In genomic region chr6:108168980-108169800, GRCh38 we compare ENCODE assay signal across 11 cellular contexts. TPM values are rescaled to one million over a fixed set of nuclear protein-coding genes. Genes with fewer than 3 reads are reported as not detected.
DNase-seq lines count a peak whose midpoint lies in the region; ATAC-seq lines count a peak whose summit lies in the region.
"Had no signal": no experiment of that assay in that cellular context is flagged by ENCODE, and none has a peak within 500 bp of the region (broad histone marks: within the 10 kb centered on the region; RNA-seq: fewer than 3 reads in every experiment).

No MANE protein-coding gene starts in this region.

- no peak for ATAC-seq in CD4-positive, CD25-positive, alpha-beta regulatory T cell (ENCODE audit: low read depth in 2 of 2)
- peak; percentile 40 for ATAC-seq in central memory CD8-positive, alpha-beta T cell (replicated peaks; ENCODE audit: extremely low read depth, poor library complexity, severe bottlenecking)
- peak; percentile 34 to 37 for ATAC-seq in natural killer cell treated with Interleukin-12 subunit alpha and Interleukin-12 subunit beta and Interleukin-15 and Interleukin-18, amount 100 ng/mL, for 72 hours
- ATAC-seq in HG02571 (IDR thresholded peaks at IDR 0.05; ENCODE audit: unreplicated experiment) (no peak), GM19395 (IDR thresholded peaks at IDR 0.05; ENCODE audit: unreplicated experiment) (no peak)

- under 1% methylated on average over 42 of the region's 44 CpGs for WGBS in HUES64

- H3K27ac Mint-ChIP-seq in CD4-positive, CD25-positive, alpha-beta regulatory T cell = peak overlapping the region in 1 of 3 donors; percentile 63
- no peak overlapping the region for H3K27ac Mint-ChIP-seq in central memory CD8-positive, alpha-beta T cell (ENCODE audit: low read depth)
- no peak overlapping the region for H3K27ac Mint-ChIP-seq in natural killer cell treated with Interleukin-12 subunit alpha and Interleukin-12 subunit beta and Interleukin-15 and Interleukin-18, amount 100 ng/mL, for 72 hours
- H3K27ac Mint-ChIP-seq: mesothelial cell of epicardium had no signal

- peaks cover 0 to 5% (median 0%) of the 10 kb centered on the region in 7 donors for H3K9me3 Mint-ChIP-seq in CD4-positive, CD25-positive, alpha-beta regulatory T cell
- no peaks in the 10 kb centered on the region for H3K9me3 Mint-ChIP-seq in central memory CD8-positive, alpha-beta T cell
- no peaks in the 10 kb centered on the region for H3K9me3 Mint-ChIP-seq in natural killer cell treated with Interleukin-12 subunit alpha and Interleukin-12 subunit beta and Interleukin-15 and Interleukin-18, amount 100 ng/mL, for 72 hours
- H3K9me3 Mint-ChIP-seq: mesothelial cell of epicardium had no signal

- H3K27ac ChIP-seq in CD4-positive, CD25-positive, alpha-beta regulatory T cell (ENCODE audit: insufficient read depth, low read length, poor library complexity, severe bottlenecking) = no peak overlapping the region
- H3K27ac ChIP-seq in HUES64 (ENCODE audit: low read depth, low read length) = no peak overlapping the region

- H3K4me3 ChIP-seq in CD4-positive, CD25-positive, alpha-beta regulatory T cell (ENCODE audit: low read depth, low read length) = no peak overlapping the region
- peak overlapping the region; percentile 22; the same call in 1 of the 2 replicates for H3K4me3 ChIP-seq in HUES64 (ENCODE audit: low read length)

- H3K36me3 Mint-ChIP-seq in CD4-positive, CD25-positive, alpha-beta regulatory T cell = no peaks in the 10 kb centered on the region
- peaks cover 5% of the 10 kb centered on the region for H3K36me3 Mint-ChIP-seq in central memory CD8-positive, alpha-beta T cell (ENCODE audit: insufficient read depth)
- H3K36me3 Mint-ChIP-seq in natural killer cell treated with Interleukin-12 subunit alpha and Interleukin-12 subunit beta and Interleukin-15 and Interleukin-18, amount 100 ng/mL, for 72 hours = no peaks in the 10 kb centered on the region
- H3K36me3 Mint-ChIP-seq: mesothelial cell of epicardium had no signal

- H3K36me3 ChIP-seq in CD4-positive, CD25-positive, alpha-beta regulatory T cell (ENCODE audit: control insufficient read depth, insufficient read depth, low read length) = no peaks in the 10 kb centered on the region
- no peaks in the 10 kb centered on the region for H3K36me3 ChIP-seq in HUES64 (ENCODE audit: insufficient read depth, low read length)

- H3K9ac ChIP-seq in HUES64 (ENCODE audit: low read depth, low read length) = no peak overlapping the region

- no peak for DNase-seq in CD4-positive, CD25-positive, alpha-beta regulatory T cell
- DNase-seq in central memory CD8-positive, alpha-beta T cell (ENCODE audit: low spot score in 2 of 2) = no peak
- DNase-seq in natural killer cell treated with Interleukin-12 subunit alpha and Interleukin-12 subunit beta and Interleukin-15 and Interleukin-18, amount 100 ng/mL, for 72 hours (ENCODE audit: low spot score) = no peak
- no peak for DNase-seq in H4 (ENCODE audit: low spot score)
- DNase-seq in OCI-M2 (lab: John Stamatoyannopoulos, UW; ENCODE audit: unreplicated experiment) = no peak

- H3K9me3 ChIP-seq in CD4-positive, CD25-positive, alpha-beta regulatory T cell (ENCODE audit: control insufficient read depth in 2 of 2, low read length in 2 of 2) = no peaks in the 10 kb centered on the region
- H3K9me3 ChIP-seq in HUES64 (ENCODE audit: insufficient read depth, low read depth, low read length) = no peaks in the 10 kb centered on the region

- peak overlapping the region; percentile 10 to 84 (median 40) for H3K4me3 Mint-ChIP-seq in CD4-positive, CD25-positive, alpha-beta regulatory T cell
- peak overlapping the region; percentile 73 for H3K4me3 Mint-ChIP-seq in central memory CD8-positive, alpha-beta T cell
- H3K4me3 Mint-ChIP-seq in natural killer cell treated with Interleukin-12 subunit alpha and Interleukin-12 subunit beta and Interleukin-15 and Interleukin-18, amount 100 ng/mL, for 72 hours = peak overlapping the region; percentile 59
- H3K4me3 Mint-ChIP-seq: mesothelial cell of epicardium had no signal

- peaks cover 47% of the 10 kb centered on the region for H3K27me3 ChIP-seq in CD4-positive, CD25-positive, alpha-beta regulatory T cell (ENCODE audit: control insufficient read depth, insufficient read depth, low read length)
- peaks cover 100% of the 10 kb centered on the region for H3K27me3 ChIP-seq in HUES64 (ENCODE audit: insufficient read depth, low read length)

- peaks cover 94% of the 10 kb centered on the region for H3K27me3 Mint-ChIP-seq in CD4-positive, CD25-positive, alpha-beta regulatory T cell
- H3K27me3 Mint-ChIP-seq in central memory CD8-positive, alpha-beta T cell = peaks cover 95% of the 10 kb centered on the region
- H3K27me3 Mint-ChIP-seq in natural killer cell treated with Interleukin-12 subunit alpha and Interleukin-12 subunit beta and Interleukin-15 and Interleukin-18, amount 100 ng/mL, for 72 hours = peaks cover 58 to 71% of the 10 kb centered on the region in 2 donors

- peaks cover 59% of the 10 kb centered on the region for H3K4me1 ChIP-seq in CD4-positive, CD25-positive, alpha-beta regulatory T cell (ENCODE audit: control insufficient read depth, insufficient read depth, low read length, poor library complexity, severe bottlenecking)
- H3K4me1 ChIP-seq in HUES64 (ENCODE audit: insufficient read depth, low read length) = peaks cover 47% of the 10 kb centered on the region

- peaks cover 0 to 58% (median 12%) of the 10 kb centered on the region in 4 donors for H3K4me1 Mint-ChIP-seq in CD4-positive, CD25-positive, alpha-beta regulatory T cell
- peaks cover 19% of the 10 kb centered on the region for H3K4me1 Mint-ChIP-seq in central memory CD8-positive, alpha-beta T cell
- peaks cover 7 to 25% of the 10 kb centered on the region in 2 donors for H3K4me1 Mint-ChIP-seq in natural killer cell treated with Interleukin-12 subunit alpha and Interleukin-12 subunit beta and Interleukin-15 and Interleukin-18, amount 100 ng/mL, for 72 hours (ENCODE audit: low read depth in 2 of 2)

RNA-seq across cellular contexts. Expression of gene NR2E1, which starts 3.4 kb away (rescaled TPM):
- not detected for total RNA-seq in CD4-positive, CD25-positive, alpha-beta regulatory T cell
- not detected for polyA plus RNA-seq in CD4-positive, CD25-positive, alpha-beta regulatory T cell
- polyA plus RNA-seq in HUES64 (2013, experiment 1 of 2) = not detected
- polyA plus RNA-seq in HUES64 (2013, experiment 2 of 2) = not detected
- total RNA-seq in natural killer cell treated with Interleukin-12 subunit alpha and Interleukin-12 subunit beta and Interleukin-15 and Interleukin-18, amount 100 ng/mL, for 72 hours = not detected
- 0.39 and 0.51 TPM in 2 replicates for total RNA-seq in H4 (2014; rRNA removed; shearing (Covaris generic))
- total RNA-seq: dermis microvascular lymphatic vessel endothelial cell; mesothelial cell of epicardium; T-helper 2 cell treated with Interferon-gamma antibody and Interleukin-4, amounts not matched to agents 100 ng/mL and 5 ng/mL, for 36 hours had no signal

Comparison
In these comparisons a context has a peak if more than half of its experiments do, and no peak if none do; other contexts are left out.
1. ATAC-seq: peak in central memory CD8-positive, alpha-beta T cell (single experiment) and natural killer cell treated with Interleukin-12 subunit alpha and Interleukin-12 subunit beta and Interleukin-15 and Interleukin-18, amount 100 ng/mL, for 72 hours (2 of 2); none in CD4-positive, CD25-positive, alpha-beta regulatory T cell (0 of 2), HG02571 (single experiment) and GM19395 (single experiment).
2. Peak in every context shown above with its lines, with median percentiles within 50 percentile points of each other: H3K4me3 Mint-ChIP-seq.